ENCODE assay signal across 27 cellular contexts in genomic region chr1:241180569-241180968, GRCh38.
"Had no signal": no experiment of that assay in that cellular context is flagged by ENCODE, and none has a peak within 500 bp of the region (broad histone marks: within the 10 kb centered on the region; RNA-seq: fewer than 3 reads in every experiment).

No MANE protein-coding gene starts in this region.

- H3K4me3 ChIP-seq: stomach, suprapubic skin, testis, thoracic aorta, thyroid gland, tibial artery, tibial nerve, transverse colon, upper lobe of left lung, upper lobe of right lung, uterus, vagina had no signal

- H3K9me3 ChIP-seq: stomach, suprapubic skin, testis, thoracic aorta, thyroid gland, tibial artery, tibial nerve, transverse colon, upper lobe of left lung, upper lobe of right lung, uterus, vagina had no signal

- DNase-seq: stimulated activated CD4-positive, alpha-beta T cell treated with anti-CD3 and anti-CD28 coated beads, Interleukin-2, amount 100 ng/mL, for 48 hours; stimulated activated CD4-positive, alpha-beta T cell treated with anti-CD3 and anti-CD28 coated beads, Interleukin-4, amount 100 ng/mL, for 1 hour; stimulated activated CD4-positive, alpha-beta T cell treated with anti-CD3 and anti-CD28 coated beads, Interleukin-4, amount 100 ng/mL, for 24 hours; stimulated activated CD4-positive, alpha-beta T cell treated with anti-CD3 and anti-CD28 coated beads, Interleukin-4, amount 100 ng/mL, for 4 hours; stimulated activated CD8-positive, alpha-beta memory T cell treated with anti-CD3 and anti-CD28 coated beads, Interleukin-4, amount 100 ng/mL, for 48 hours; stimulated activated naive B cell treated with anti-CD40 and anti-IgM and Interleukin-4, amounts not matched to agents 10 μg/mL and 1 μg/mL and 100 μg/mL, for 72 hours; stimulated activated naive CD4-positive, alpha-beta T cell; stimulated activated naive CD4-positive, alpha-beta T cell treated with Interleukin-2 at 50 U/mL for 16 hours; stimulated activated naive CD8-positive, alpha-beta T cell treated with anti-CD3 and anti-CD28 coated beads, Interleukin-15, amount 100 ng/mL, for 72 hours; stimulated activated naive CD8-positive, alpha-beta T cell treated with anti-CD3 and anti-CD28 coated beads, Interleukin-15, Interleukin-2, amounts not matched to agents 100 U/mL and 50 U/mL, for 24 hours; stomach; testis; thyroid gland; tibial artery; transverse colon; trophoblast cell; upper lobe of right lung; uterus had no signal

- H3K36me3 ChIP-seq: stomach, suprapubic skin, thoracic aorta, thyroid gland, tibial artery, tibial nerve, transverse colon, upper lobe of left lung, upper lobe of right lung, uterus, vagina had no signal

- ATAC-seq: stimulated activated effector memory CD8-positive, alpha-beta T cell treated with anti-CD3 and anti-CD28 coated beads, Interleukin-12 subunit alpha, Interleukin-12 subunit beta, amount 100 ng/mL, for 72 hours; stimulated activated memory B cell treated with anti-CD40 and anti-IgM and Interleukin-4, amounts not matched to agents 10 μg/mL and 1 μg/mL and 100 μg/mL, for 72 hours; stimulated activated naive B cell treated with anti-CD40 and anti-IgM and Interleukin-4, amounts not matched to agents 10 μg/mL and 1 μg/mL and 100 μg/mL, for 72 hours; stimulated activated naive CD8-positive, alpha-beta T cell treated with anti-CD3 and anti-CD28 coated beads, Interleukin-15, amount 100 ng/mL, for 72 hours; stimulated activated naive CD8-positive, alpha-beta T cell treated with anti-CD3 and anti-CD28 coated beads, Interleukin-15, Interleukin-2, amounts not matched to agents 100 U/mL and 50 U/mL, for 24 hours; upper lobe of right lung had no signal

- H3K27ac ChIP-seq: stomach, suprapubic skin, testis, thoracic aorta, thyroid gland, tibial artery, tibial nerve, transverse colon, upper lobe of left lung, upper lobe of right lung, uterus, vagina had no signal

- H3K4me1 ChIP-seq: stomach, suprapubic skin, testis, thyroid gland, tibial artery, tibial nerve, transverse colon, upper lobe of left lung, upper lobe of right lung, uterus, vagina had no signal

- H3K4me1 Mint-ChIP-seq: stimulated activated effector memory CD8-positive, alpha-beta T cell treated with anti-CD3 and anti-CD28 coated beads, Interleukin-12 subunit alpha, Interleukin-12 subunit beta, amount 100 ng/mL, for 72 hours; stimulated activated memory B cell treated with anti-CD40 and anti-IgM and Interleukin-4, amounts not matched to agents 10 μg/mL and 1 μg/mL and 100 μg/mL, for 72 hours; stimulated activated naive B cell treated with anti-CD40 and anti-IgM and Interleukin-4, amounts not matched to agents 10 μg/mL and 1 μg/mL and 100 μg/mL, for 72 hours; stimulated activated naive CD8-positive, alpha-beta T cell treated with anti-CD3 and anti-CD28 coated beads, Interleukin-15, amount 100 ng/mL, for 72 hours had no signal

- H3K36me3 Mint-ChIP-seq: stimulated activated effector memory CD8-positive, alpha-beta T cell treated with anti-CD3 and anti-CD28 coated beads, Interleukin-12 subunit alpha, Interleukin-12 subunit beta, amount 100 ng/mL, for 72 hours; stimulated activated memory B cell treated with anti-CD40 and anti-IgM and Interleukin-4, amounts not matched to agents 10 μg/mL and 1 μg/mL and 100 μg/mL, for 72 hours; stimulated activated naive B cell treated with anti-CD40 and anti-IgM and Interleukin-4, amounts not matched to agents 10 μg/mL and 1 μg/mL and 100 μg/mL, for 72 hours; type B pancreatic cell had no signal

- H3K4me3 Mint-ChIP-seq: stimulated activated effector memory CD8-positive, alpha-beta T cell treated with anti-CD3 and anti-CD28 coated beads, Interleukin-12 subunit alpha, Interleukin-12 subunit beta, amount 100 ng/mL, for 72 hours; stimulated activated memory B cell treated with anti-CD40 and anti-IgM and Interleukin-4, amounts not matched to agents 10 μg/mL and 1 μg/mL and 100 μg/mL, for 72 hours; stimulated activated naive B cell treated with anti-CD40 and anti-IgM and Interleukin-4, amounts not matched to agents 10 μg/mL and 1 μg/mL and 100 μg/mL, for 72 hours; stimulated activated naive CD8-positive, alpha-beta T cell treated with anti-CD3 and anti-CD28 coated beads, Interleukin-15, amount 100 ng/mL, for 72 hours; stimulated activated naive CD8-positive, alpha-beta T cell treated with anti-CD3 and anti-CD28 coated beads, Interleukin-15, Interleukin-2, amounts not matched to agents 100 ng/mL and 50 ng/mL, for 24 hours; type B pancreatic cell had no signal

- H3K27me3 Mint-ChIP-seq: stimulated activated memory B cell treated with anti-CD40 and anti-IgM and Interleukin-4, amounts not matched to agents 10 μg/mL and 1 μg/mL and 100 μg/mL, for 72 hours; stimulated activated naive CD8-positive, alpha-beta T cell treated with anti-CD3 and anti-CD28 coated beads, Interleukin-15, amount 100 ng/mL, for 72 hours; stimulated activated naive CD8-positive, alpha-beta T cell treated with anti-CD3 and anti-CD28 coated beads, Interleukin-15, Interleukin-2, amounts not matched to agents 100 ng/mL and 50 ng/mL, for 24 hours; type B pancreatic cell had no signal

- H3K27ac Mint-ChIP-seq: stimulated activated effector memory CD8-positive, alpha-beta T cell treated with anti-CD3 and anti-CD28 coated beads, Interleukin-12 subunit alpha, Interleukin-12 subunit beta, amount 100 ng/mL, for 72 hours; stimulated activated memory B cell treated with anti-CD40 and anti-IgM and Interleukin-4, amounts not matched to agents 10 μg/mL and 1 μg/mL and 100 μg/mL, for 72 hours; stimulated activated naive B cell treated with anti-CD40 and anti-IgM and Interleukin-4, amounts not matched to agents 10 μg/mL and 1 μg/mL and 100 μg/mL, for 72 hours; stimulated activated naive CD8-positive, alpha-beta T cell treated with anti-CD3 and anti-CD28 coated beads, Interleukin-15, amount 100 ng/mL, for 72 hours; stimulated activated naive CD8-positive, alpha-beta T cell treated with anti-CD3 and anti-CD28 coated beads, Interleukin-15, Interleukin-2, amounts not matched to agents 100 ng/mL and 50 ng/mL, for 24 hours; type B pancreatic cell had no signal
